Comparison of ENCODE assay signal across 8 cellular contexts in genomic region chr1:149861497-149862054, GRCh38. TPM values are rescaled to one million over a fixed set of nuclear protein-coding genes. Genes with fewer than 3 reads are reported as not detected.
DNase-seq lines count a peak whose midpoint lies in the region; ATAC-seq and TF ChIP-seq lines count a peak whose summit lies in the region.
"Not testable (repeated sequence)": the region's sequence is repeated elsewhere in the genome, so short reads cannot be mapped to it uniquely, and the experiment has no call there.

No MANE protein-coding gene starts in this region.

- H3K27ac Mint-ChIP-seq in activated B cell treated with CpG ODN at 0.5 μM for 24 hours, memory B cell: not testable (repeated sequence)

- not testable (repeated sequence) for H3K27ac ChIP-seq in thoracic aorta

- peak; percentile 26 for ATAC-seq in GM18502 (IDR thresholded peaks at IDR 0.05; ENCODE audit: poor library complexity, unreplicated experiment)
- peak; percentile 15 for ATAC-seq in GM19455 (IDR thresholded peaks at IDR 0.05; ENCODE audit: unreplicated experiment)
- ATAC-seq in HG02642 (IDR thresholded peaks at IDR 0.05; ENCODE audit: poor library complexity, unreplicated experiment): peak; percentile 16
- ATAC-seq in HG03196 (IDR thresholded peaks at IDR 0.05; ENCODE audit: unreplicated experiment): peak; percentile 10
- peak; percentile 11 for ATAC-seq in activated B cell treated with CpG ODN at 0.5 μM for 24 hours (ENCODE audit: low read depth)
- peak; percentile 62 for ATAC-seq in Right ventricle myocardium inferior
- ATAC-seq in memory B cell (ENCODE audit: low read depth): peak; percentile 19
- ATAC-seq in thoracic aorta (ENCODE audit: insufficient number of reproducible peaks, low FRiP score, low read depth): peak; percentile 60

- H3K36me3 ChIP-seq in thoracic aorta: not testable (repeated sequence)

- not testable (repeated sequence) for H3K4me3 Mint-ChIP-seq in activated B cell treated with CpG ODN at 0.5 μM for 24 hours, memory B cell

- not testable (repeated sequence) for DNase-seq in activated B cell treated with CpG ODN at 0.5 μM for 24 hours; Right ventricle myocardium inferior (ENCODE audit: missing footprints); memory B cell (ENCODE audit: low spot score in 2 of 2); thoracic aorta (ENCODE audit: low spot score)

- H3K27me3 Mint-ChIP-seq in activated B cell treated with CpG ODN at 0.5 μM for 24 hours, memory B cell: not testable (repeated sequence)

- H3K9me3 Mint-ChIP-seq in activated B cell treated with CpG ODN at 0.5 μM for 24 hours, memory B cell: not testable (repeated sequence)

- not testable (repeated sequence) for TF ChIP-seq CTCF in activated B cell treated with CpG ODN at 0.5 μM for 24 hours (IDR thresholded peaks at IDR 0.05); thoracic aorta (IDR thresholded peaks at IDR 0.05)

- POLR2A ChIA-PET in activated B cell treated with CpG ODN at 0.5 μM for 24 hours (lab: Charles Lee): not testable (repeated sequence)

- H3K27me3 ChIP-seq in thoracic aorta (replicated peaks; ENCODE audit: insufficient read depth): not testable (repeated sequence)

- H3K36me3 Mint-ChIP-seq in activated B cell treated with CpG ODN at 0.5 μM for 24 hours (ENCODE audit: low read depth); memory B cell: not testable (repeated sequence)

- H3K4me1 Mint-ChIP-seq in activated B cell treated with CpG ODN at 0.5 μM for 24 hours, memory B cell: not testable (repeated sequence)

- H3K4me3 ChIP-seq in thoracic aorta: not testable (repeated sequence)

- intact Hi-C loops in activated B cell treated with CpG ODN at 0.5 μM for 24 hours (cut with micrococcal nuclease); Right ventricle myocardium inferior (cut with DNase I): not testable (repeated sequence)

- CTCF ChIA-PET in activated B cell treated with CpG ODN at 0.5 μM for 24 hours (lab: Charles Lee): not testable (repeated sequence)

- H3K4me1 ChIP-seq in thoracic aorta (ENCODE audit: control insufficient read depth in 1 of 2, low read depth in 2 of 2): not testable (repeated sequence)

- not testable (repeated sequence) for H3K9me3 ChIP-seq in thoracic aorta

RNA-seq across cellular contexts. Expression of gene BOLA1, which starts 37.8 kb away (rescaled TPM):
- 10.2 and 11.6 TPM in 2 replicates for total RNA-seq in activated B cell treated with CpG ODN at 0.5 μM for 24 hours
- 15.3 TPM for total RNA-seq in Right ventricle myocardium inferior
- 10 to 100 TPM; 25.7 to 46.0 TPM for total RNA-seq in thoracic aorta

RNA-seq across cellular contexts. Expression of gene SV2A, which starts 56.1 kb away (rescaled TPM):
- 0.07 and 0.12 TPM in 2 replicates for total RNA-seq in activated B cell treated with CpG ODN at 0.5 μM for 24 hours
- 0.51 TPM for total RNA-seq in Right ventricle myocardium inferior
- total RNA-seq in thoracic aorta: 10 to 100 TPM; 22.7 to 24.3 TPM

Comparison
In these comparisons a context has a peak if more than half of its experiments do, and no peak if none do; other contexts are left out.
1. ATAC-seq: peak in every context shown above with its lines; median percentile 62 in Right ventricle myocardium inferior; 60 in thoracic aorta; 26 in GM18502; 19 in memory B cell; 16 in HG02642; 15 in GM19455; 11 in activated B cell treated with CpG ODN at 0.5 μM for 24 hours; 10 in HG03196.
2. RNA of gene SV2A, which starts 56.1 kb away (total RNA-seq): 22.7 to 24.3 TPM in thoracic aorta; 0.51 TPM in Right ventricle myocardium inferior (single experiment) and 0.07 to 0.12 TPM in activated B cell treated with CpG ODN at 0.5 μM for 24 hours; every median in the first group is over 10 times any median in the second.